In the genomic region with DNA sequence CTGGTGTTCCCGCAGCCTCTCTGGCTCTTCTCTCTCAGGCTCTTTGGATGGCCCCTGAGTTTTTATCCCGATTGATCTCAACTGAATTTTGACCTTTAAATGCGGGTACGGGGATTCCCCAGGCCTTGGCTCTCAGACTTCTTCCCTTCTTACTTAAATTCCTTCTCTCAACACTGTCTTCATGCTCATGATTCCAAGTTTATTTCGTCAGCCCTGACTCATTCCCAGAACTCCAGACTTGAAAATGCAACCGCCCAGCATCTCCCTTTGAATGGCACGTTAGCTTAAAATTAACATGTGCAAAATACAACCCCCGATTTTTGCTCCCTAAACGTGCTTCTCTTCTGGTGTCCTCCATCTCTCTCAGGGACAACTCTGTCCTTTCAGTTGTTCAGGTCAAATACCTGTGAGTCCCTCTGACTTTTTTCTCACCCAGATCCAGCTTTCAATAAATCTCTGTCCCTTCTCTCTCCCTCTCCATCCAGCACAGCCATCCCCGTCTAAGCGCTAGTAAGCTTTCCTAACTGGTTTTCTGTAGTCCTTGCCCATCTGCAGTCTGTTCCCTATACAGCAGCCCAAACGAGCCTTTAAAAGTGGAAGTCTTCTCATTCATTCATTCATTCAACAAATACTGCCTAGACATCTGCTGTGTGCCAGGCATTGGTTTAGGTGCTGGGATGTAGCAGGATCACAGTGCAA, we compare ENCODE assay signal across 14 cellular contexts. TPM values are rescaled to one million over a fixed set of nuclear protein-coding genes. Genes with fewer than 3 reads are reported as not detected.
A peak's percentile ranks its signal among the peaks of the same experiment; 100 is the strongest.
DNase-seq lines count a peak whose midpoint lies in the region; ATAC-seq and TF ChIP-seq lines count a peak whose summit lies in the region.
"Had no signal": no experiment of that assay in that cellular context is flagged by ENCODE, and none has a peak within 500 bp of the region (broad histone marks: within the 10 kb centered on the region; RNA-seq: fewer than 3 reads in every experiment).

No MANE protein-coding gene starts in this region.

- TF ChIP-seq CTCF in fibroblast of pulmonary artery (IDR thresholded peaks at IDR 0.05; ENCODE audit: low read length, missing control alignments), result no peak
- TF ChIP-seq CTCF in PC-9 (conservative IDR thresholded peaks at IDR 0.05), result no peak

- H3K4me1 ChIP-seq in PC-9 (replicated peaks; ENCODE audit: insufficient read depth), result no peaks in the 10 kb centered on the region
- H3K4me1 ChIP-seq: heart left ventricle had no signal

- H3K4me2 ChIP-seq in PC-9, result no peak overlapping the region

- no peak overlapping the region for H2AFZ ChIP-seq in PC-9

- no peaks in the 10 kb centered on the region for H3K36me3 ChIP-seq in PC-9 (ENCODE audit: low read depth)
- H3K36me3 ChIP-seq: heart left ventricle, thoracic aorta had no signal

- no peaks in the 10 kb centered on the region for H4K20me1 ChIP-seq in PC-9 (ENCODE audit: insufficient read depth)

- H3K4me3 ChIP-seq in fibroblast of pulmonary artery (replicated peaks; ENCODE audit: low read depth, low read length), result no peak overlapping the region
- no peak overlapping the region for H3K4me3 ChIP-seq in PC-9
- H3K4me3 ChIP-seq: heart left ventricle, thoracic aorta had no signal

- no peaks in the 10 kb centered on the region for H3K79me2 ChIP-seq in PC-9 (ENCODE audit: low read depth)

- peak; percentile 67 for ATAC-seq in SK-N-SH treated with all-trans-retinoic acid at 6 μM for 48 hours
- ATAC-seq: heart left ventricle, left ventricle myocardium superior had no signal

- no peaks in the 10 kb centered on the region for H3F3A ChIP-seq in PC-9 (ENCODE audit: insufficient read depth, low read depth)

- no peaks in the 10 kb centered on the region for H3K9me3 ChIP-seq in PC-9 (ENCODE audit: insufficient read depth, low read depth)
- H3K9me3 ChIP-seq: heart left ventricle, thoracic aorta had no signal

- no peak overlapping the region for H3K27ac ChIP-seq in PC-9
- H3K27ac ChIP-seq: heart left ventricle, thoracic aorta had no signal

- peaks cover 93% of the 10 kb centered on the region for H3K27me3 ChIP-seq in PC-9 (ENCODE audit: insufficient read depth, low read depth)

- no peaks in the 10 kb centered on the region for H3K9me2 ChIP-seq in PC-9 (ENCODE audit: insufficient read depth)

- POLR2A ChIA-PET in PC-9 (lab: Charles Lee; ENCODE audit: unreplicated experiment), result no interaction called here

- BruUV-seq in PC-9 (replicated peaks; lab: Mats Ljungman, UMichigan), result no TSS peak

- CTCF ChIA-PET in PC-9 (lab: Charles Lee), result no interaction called here

- DNase-seq in GM04503 (ENCODE audit: low read depth), result peak; percentile 71
- peak; percentile 78 for DNase-seq in fibroblast of pulmonary artery (ENCODE audit: low read depth)
- peak; percentile 29 for DNase-seq in renal cortical epithelial cell (ENCODE audit: low read depth)
- no peak for DNase-seq in cerebellar nuclear complex (lab: John Stamatoyannopoulos, UW)
- DNase-seq in PC-9, result no peak
- DNase-seq in activated naive CD4-positive, alpha-beta T cell treated with anti-CD3 and anti-CD28 coated beads, Interleukin-2, amount 50 U/mL, for 16 hours, result no peak
- no peak for DNase-seq in cortex of kidney (lab: John Stamatoyannopoulos, UW)
- DNase-seq: activated CD4-positive, CD25-positive, alpha-beta regulatory T cell treated with anti-CD3 and anti-CD28 coated beads, Interleukin-2, amount 50 U/mL, for 72 hours; COR-L47; heart left ventricle; left ventricle myocardium superior; SW 1271 had no signal

- intact Hi-C loops in PC-9 (cut with micrococcal nuclease; ENCODE audit: unreplicated experiment), result no loop called here

TF ChIP-seq in SK-N-SH treated with all-trans-retinoic acid at 6 μM for 48 hours, 23 proteins besides CTCF, POLR2A, EP300 and RAD21:
- TF ChIP-seq CSDC2 (CRISPR knock-in tag; IDR thresholded peaks at IDR 0.05) (no peak), ARNTL (CRISPR knock-in tag; IDR thresholded peaks at IDR 0.05; ENCODE audit: borderline replicate concordance, low read depth) (no peak)
- TF ChIP-seq, protein P1, sequence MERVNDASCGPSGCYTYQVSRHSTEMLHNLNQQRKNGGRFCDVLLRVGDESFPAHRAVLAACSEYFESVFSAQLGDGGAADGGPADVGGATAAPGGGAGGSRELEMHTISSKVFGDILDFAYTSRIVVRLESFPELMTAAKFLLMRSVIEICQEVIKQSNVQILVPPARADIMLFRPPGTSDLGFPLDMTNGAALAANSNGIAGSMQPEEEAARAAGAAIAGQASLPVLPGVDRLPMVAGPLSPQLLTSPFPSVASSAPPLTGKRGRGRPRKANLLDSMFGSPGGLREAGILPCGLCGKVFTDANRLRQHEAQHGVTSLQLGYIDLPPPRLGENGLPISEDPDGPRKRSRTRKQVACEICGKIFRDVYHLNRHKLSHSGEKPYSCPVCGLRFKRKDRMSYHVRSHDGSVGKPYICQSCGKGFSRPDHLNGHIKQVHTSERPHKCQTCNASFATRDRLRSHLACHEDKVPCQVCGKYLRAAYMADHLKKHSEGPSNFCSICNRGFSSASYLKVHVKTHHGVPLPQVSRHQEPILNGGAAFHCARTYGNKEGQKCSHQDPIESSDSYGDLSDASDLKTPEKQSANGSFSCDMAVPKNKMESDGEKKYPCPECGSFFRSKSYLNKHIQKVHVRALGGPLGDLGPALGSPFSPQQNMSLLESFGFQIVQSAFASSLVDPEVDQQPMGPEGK (CRISPR knock-in tag; IDR thresholded peaks at IDR 0.05; ENCODE audit: borderline replicate concordance), result no peak
TF ChIP-seq in SK-N-SH treated with all-trans-retinoic acid at 6 μM for 48 hours: peak in this region for 0.

RNA-seq across cellular contexts. Expression of a gene that starts 7.1 kb away (rescaled TPM):
- 1.7 and 3.1 TPM in 2 replicates for total RNA-seq in renal cortical epithelial cell
- total RNA-seq in PC-9 (2021), result 0.48 and 2.7 TPM in 2 replicates
- total RNA-seq: left ventricle myocardium superior had no signal

Comparison
In these comparisons a context has a peak if more than half of its experiments do, and no peak if none do; other contexts are left out.
1. DNase-seq: peak in GM04503 (single experiment), fibroblast of pulmonary artery (single experiment) and renal cortical epithelial cell (single experiment); none in cerebellar nuclear complex (0 of 2), PC-9 (0 of 2), activated naive CD4-positive, alpha-beta T cell treated with anti-CD3 and anti-CD28 coated beads, Interleukin-2, amount 50 U/mL, for 16 hours (single experiment) and cortex of kidney (single experiment).